14 cellular contexts compared by ENCODE assay signal in the genomic region with DNA sequence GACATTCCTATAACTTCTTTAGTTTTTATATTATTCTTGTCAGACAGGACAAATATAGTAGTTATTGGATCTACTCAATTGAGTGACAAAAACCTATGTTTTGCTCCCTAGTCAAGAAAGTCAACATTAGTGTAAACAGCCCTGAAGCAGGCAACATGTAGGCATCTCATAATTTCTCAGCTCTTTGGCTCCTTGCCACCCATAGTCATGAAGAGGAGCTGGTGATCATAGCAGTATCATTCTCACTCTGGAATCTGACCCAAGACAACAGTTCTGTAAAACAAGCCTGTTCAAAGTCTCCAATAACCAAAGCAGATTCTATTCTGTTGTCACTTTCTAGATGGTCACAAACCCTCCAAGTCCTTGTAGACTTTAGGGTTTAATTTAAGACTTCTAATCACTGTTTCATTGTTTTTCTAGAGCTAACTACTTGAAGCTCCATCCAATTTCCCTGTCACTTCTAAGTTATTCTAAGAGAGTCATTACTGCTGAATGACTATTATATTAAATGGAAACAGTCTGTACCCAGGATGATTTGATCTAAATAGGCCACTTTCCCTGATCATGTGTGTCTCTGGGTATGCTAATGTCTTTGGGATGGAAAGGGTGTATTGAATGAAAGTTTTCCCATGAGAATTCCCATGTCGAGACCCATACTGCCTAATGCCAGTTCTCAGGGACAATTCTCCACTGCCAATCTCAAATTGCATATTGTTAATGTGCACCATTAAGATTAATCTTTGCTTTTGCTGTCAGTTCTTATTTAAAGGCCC.
"Had no signal": no experiment of that assay in that cellular context is flagged by ENCODE, and none has a peak within 500 bp of the region (broad histone marks: within the 10 kb centered on the region; RNA-seq: fewer than 3 reads in every experiment).

No MANE protein-coding gene starts in this region.

- H3K4me1 Mint-ChIP-seq: activated CD4-positive, alpha-beta memory T cell treated with anti-CD3 and anti-CD28 coated beads, Interleukin-2, amount 10 ng/mL, durations not matched to agents 7 days and 5 days; natural killer cell; stimulated activated naive B cell treated with anti-CD40 and anti-IgM and Interleukin-4, amounts not matched to agents 10 μg/mL and 1 μg/mL and 100 μg/mL, for 72 hours had no signal

- H3K4me3 ChIP-seq: lower lobe of right lung, mucosa of descending colon had no signal

- H3K4me3 Mint-ChIP-seq: activated CD4-positive, alpha-beta memory T cell treated with anti-CD3 and anti-CD28 coated beads, Interleukin-2, amount 10 ng/mL, durations not matched to agents 7 days and 5 days; natural killer cell; stimulated activated naive B cell treated with anti-CD40 and anti-IgM and Interleukin-4, amounts not matched to agents 10 μg/mL and 1 μg/mL and 100 μg/mL, for 72 hours had no signal

- DNase-seq: activated CD4-positive, alpha-beta memory T cell treated with anti-CD3 and anti-CD28 coated beads, Interleukin-2, amount 10 ng/mL, durations not matched to agents 7 days and 5 days; activated T-cell treated with anti-CD3 and anti-CD28 coated beads, Interleukin-2, amount 50 U/mL, for 48 hours; aorta; glutamatergic neuron; left cardiac atrium; lower lobe of right lung; mucosa of descending colon; natural killer cell; nucleus accumbens; right cardiac atrium; stimulated activated naive B cell treated with anti-CD40 and anti-IgM and Interleukin-4, amounts not matched to agents 10 μg/mL and 1 μg/mL and 100 μg/mL, for 72 hours; substantia nigra; trophoblast cell had no signal

- H3K27ac Mint-ChIP-seq: activated CD4-positive, alpha-beta memory T cell treated with anti-CD3 and anti-CD28 coated beads, Interleukin-2, amount 10 ng/mL, durations not matched to agents 7 days and 5 days; natural killer cell; stimulated activated naive B cell treated with anti-CD40 and anti-IgM and Interleukin-4, amounts not matched to agents 10 μg/mL and 1 μg/mL and 100 μg/mL, for 72 hours had no signal

- H3K36me3 ChIP-seq: lower lobe of right lung had no signal

- H3K27ac ChIP-seq: lower lobe of right lung, VCaP had no signal

- H3K27me3 Mint-ChIP-seq: activated CD4-positive, alpha-beta memory T cell treated with anti-CD3 and anti-CD28 coated beads, Interleukin-2, amount 10 ng/mL, durations not matched to agents 7 days and 5 days; stimulated activated naive B cell treated with anti-CD40 and anti-IgM and Interleukin-4, amounts not matched to agents 10 μg/mL and 1 μg/mL and 100 μg/mL, for 72 hours had no signal
